Comparison of ENCODE assay signal across 11 cellular contexts in the genomic region with DNA sequence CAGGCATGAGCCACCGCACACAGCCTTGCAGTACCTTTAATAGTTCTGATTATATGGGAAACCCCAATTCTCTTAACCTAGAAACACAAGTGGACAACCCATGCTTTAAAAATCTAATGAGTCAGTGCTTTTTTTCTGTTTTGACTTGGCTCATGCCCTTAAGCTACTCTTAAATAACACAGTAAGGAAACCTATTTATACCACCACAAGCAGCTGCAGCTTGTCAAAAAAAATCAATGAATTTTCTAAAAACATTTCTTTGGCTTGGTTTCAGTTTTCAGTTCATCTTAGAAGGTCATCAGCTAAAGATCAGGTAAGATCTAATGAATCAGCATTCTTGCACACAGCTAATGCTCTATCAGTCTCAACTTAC.
A peak's percentile ranks its signal among the peaks of the same experiment; 100 is the strongest.
DNase-seq lines count a peak whose midpoint lies in the region; ATAC-seq, FAIRE-seq and TF ChIP-seq lines count a peak whose summit lies in the region.
"Had no signal": no experiment of that assay in that cellular context is flagged by ENCODE, and none has a peak within 500 bp of the region (broad histone marks: within the 10 kb centered on the region; RNA-seq: fewer than 3 reads in every experiment).

No MANE protein-coding gene starts in this region.

- no peak overlapping the region for H3K9ac ChIP-seq in colonic mucosa (ENCODE audit: low read depth in 2 of 2, low read length in 2 of 2)

- TF ChIP-seq CTCF in AG09319 (IDR thresholded peaks at IDR 0.05; ENCODE audit: low read depth, low read length) (no peak), bronchial epithelial cell (IDR thresholded peaks at IDR 0.05; ENCODE audit: insufficient read depth, low read length, severe bottlenecking) (no peak), colonic mucosa (IDR thresholded peaks at IDR 0.05) (no peak), tibial artery (IDR thresholded peaks at IDR 0.05) (no peak)

- intact Hi-C loops in colonic mucosa (cut with DNase I): no loop called here
- intact Hi-C loops in tibial artery (cut with DNase I; ENCODE audit: low total_unique reads): loop anchor here (10.0 kb wide), 1 partner anchor 78 kb away; no protein-coding TSS in a partner anchor

- H3K9me3 ChIP-seq in colonic mucosa: no peaks in the 10 kb centered on the region
- H3K9me3 ChIP-seq in tibial artery: no peaks in the 10 kb centered on the region
- H3K9me3 ChIP-seq: MG63 had no signal

- no peaks in the 10 kb centered on the region for H3K4me1 ChIP-seq in colonic mucosa
- H3K4me1 ChIP-seq in tibial artery: peaks cover 0 to 83% (median 31%) of the 10 kb centered on the region in 4 donors

- H3K4me3 ChIP-seq in bronchial epithelial cell (ENCODE audit: low read depth, low read length): no peak overlapping the region
- no peak overlapping the region for H3K4me3 ChIP-seq in colonic mucosa
- no peak overlapping the region for H3K4me3 ChIP-seq in tibial artery
- H3K4me3 ChIP-seq: MG63 had no signal

- DNase-seq in AG09319 (ENCODE audit: extremely low read depth, low read depth) (peak; percentile 32), bronchial epithelial cell (ENCODE audit: low read depth) (peak; percentile 89), colonic mucosa (no peak), anterior cingulate cortex (lab: John Stamatoyannopoulos, UW) (no peak), tibial artery (no peak)
- DNase-seq in activated T-cell treated with anti-CD3 and anti-CD28 coated beads, Interleukin-2, amount 50 U/mL, for 48 hours: no peak
- DNase-seq: activated CD8-positive, alpha-beta T cell treated with anti-CD3 and anti-CD28 coated beads, Interleukin-2, amount 10 ng/mL, durations not matched to agents 7 days and 5 days; hippocampal formation; MG63 had no signal

- H3K36me3 ChIP-seq in bronchial epithelial cell (ENCODE audit: control insufficient read depth, insufficient read depth, low read length) (no peaks in the 10 kb centered on the region), colonic mucosa (no peaks in the 10 kb centered on the region), tibial artery (no peaks in the 10 kb centered on the region)
- H3K36me3 ChIP-seq: MG63 had no signal

- H3K27me3 ChIP-seq in bronchial epithelial cell (ENCODE audit: control insufficient read depth, insufficient read depth, low read length) (no peaks in the 10 kb centered on the region), colonic mucosa (no peaks in the 10 kb centered on the region), tibial artery (no peaks in the 10 kb centered on the region)
- H3K27me3 ChIP-seq: MG63 had no signal

- H3K27ac ChIP-seq in colonic mucosa: no peak overlapping the region
- H3K27ac ChIP-seq in tibial artery: no peak overlapping the region

- ATAC-seq in GM19452 (IDR thresholded peaks at IDR 0.05; ENCODE audit: unreplicated experiment) (peak; percentile 77), HG03103 (IDR thresholded peaks at IDR 0.05; ENCODE audit: low read depth, unreplicated experiment) (peak; percentile 78)
- ATAC-seq: activated CD8-positive, alpha-beta T cell treated with anti-CD3 and anti-CD28 coated beads, Interleukin-2, amount 10 ng/mL, durations not matched to agents 7 days and 5 days had no signal

- no peak for FAIRE-seq in bronchial epithelial cell (lab: Jason Lieb, UNC)

Comparison
In these comparisons a context has a peak if more than half of its experiments do, and no peak if none do; other contexts are left out.
1. DNase-seq: peak in AG09319 (single experiment) and bronchial epithelial cell (single experiment); none in colonic mucosa (single experiment), activated T-cell treated with anti-CD3 and anti-CD28 coated beads, Interleukin-2, amount 50 U/mL, for 48 hours (0 of 2), anterior cingulate cortex (0 of 58) and tibial artery (0 of 2).